In genomic region chr5:113047733-113048652, GRCh38 we compare ENCODE assay signal across 8 cellular contexts.
DNase-seq lines count a peak whose midpoint lies in the region; ATAC-seq and TF ChIP-seq lines count a peak whose summit lies in the region.

No MANE protein-coding gene starts in this region.

- ATAC-seq in HG03342 (IDR thresholded peaks at IDR 0.05; ENCODE audit: unreplicated experiment) (peak; percentile 83), T-helper 17 cell (no peak)

- H3K4me3 Mint-ChIP-seq in T-helper 17 cell, result no peak overlapping the region

- H3K9ac ChIP-seq in BLaER1 treated with 17β-estradiol and CSF1 and Interleukin-3, amounts not matched to agents 10 nM and 100 nM, result peak overlapping the region in 10 of 11 experiments; percentile 15 to 70 (median 48); a peak in 18 of 22 replicates

- TF ChIP-seq CTCF in GM20000 (IDR thresholded peaks at IDR 0.05; ENCODE audit: extremely low read depth, missing control alignments), result no peak
- TF ChIP-seq CTCF in WERI-Rb-1 (IDR thresholded peaks at IDR 0.05; ENCODE audit: low read depth, low read length), result no peak
- TF ChIP-seq CTCF in breast epithelium (IDR thresholded peaks at IDR 0.05), result no peak

- peak overlapping the region; percentile 33 to 79 (median 67); a peak in 21 of 22 replicates for H3K27ac ChIP-seq in BLaER1 treated with 17β-estradiol and CSF1 and Interleukin-3, amounts not matched to agents 10 nM and 100 nM
- H3K27ac ChIP-seq in WERI-Rb-1 (peak overlapping the region; percentile 39), breast epithelium (no peak overlapping the region)

- H4K20me1 ChIP-seq in BLaER1 treated with 17β-estradiol and CSF1 and Interleukin-3, amounts not matched to agents 10 nM and 100 nM, result no peaks in the 10 kb centered on the region

- no peaks in the 10 kb centered on the region for H3K27me3 ChIP-seq in BLaER1 treated with 17β-estradiol and CSF1 and Interleukin-3, amounts not matched to agents 10 nM and 100 nM
- H3K27me3 ChIP-seq in WERI-Rb-1 (ENCODE audit: insufficient read depth, low read depth, severe bottlenecking), result no peaks in the 10 kb centered on the region
- H3K27me3 ChIP-seq in breast epithelium, result no peaks in the 10 kb centered on the region

- H3K4me1 Mint-ChIP-seq in T-helper 17 cell, result peaks cover 13% of the 10 kb centered on the region

- intact Hi-C loops in breast epithelium (cut with DNase I; ENCODE audit: low total_unique reads), result no loop called here

- DNase-seq in GM20000 (ENCODE audit: low spot score) (peak; percentile 25), WERI-Rb-1 (no peak), breast epithelium (ENCODE audit: low spot score in 2 of 2) (no peak), T-helper 17 cell (no peak), SK-N-DZ (ENCODE audit: low spot score) (no peak), NCI-H526 treated with DMSO at 0.1 percent for 48 hours (lab: John Stamatoyannopoulos, UW) (no peak)

- peaks cover 3% of the 10 kb centered on the region for H3K36me3 Mint-ChIP-seq in T-helper 17 cell (ENCODE audit: low read depth)

- H3K27me3 Mint-ChIP-seq in T-helper 17 cell, result no peaks in the 10 kb centered on the region

- H3K4me1 ChIP-seq in BLaER1 treated with 17β-estradiol and CSF1 and Interleukin-3, amounts not matched to agents 10 nM and 100 nM, result peaks cover 24 to 77% (median 49%) of the 10 kb centered on the region in 10 experiments
- no peaks in the 10 kb centered on the region for H3K4me1 ChIP-seq in breast epithelium

- H3K4me2 ChIP-seq in BLaER1 treated with 17β-estradiol and CSF1 and Interleukin-3, amounts not matched to agents 10 nM and 100 nM, result peak overlapping the region; percentile 68 to 89 (median 75)

- H3K9me3 ChIP-seq in BLaER1 treated with 17β-estradiol and CSF1 and Interleukin-3, amounts not matched to agents 10 nM and 100 nM (replicated peaks in 1 of 11), result no peaks in the 10 kb centered on the region
- no peaks in the 10 kb centered on the region for H3K9me3 ChIP-seq in WERI-Rb-1 (ENCODE audit: severe bottlenecking)
- no peaks in the 10 kb centered on the region for H3K9me3 ChIP-seq in breast epithelium
- H3K9me3 ChIP-seq in T-helper 17 cell (ENCODE audit: control insufficient read depth, low read length, poor library complexity, severe bottlenecking), result no peaks in the 10 kb centered on the region

- no peak overlapping the region for H3K27ac Mint-ChIP-seq in T-helper 17 cell

- TF ChIP-seq POLR2A in breast epithelium (IDR thresholded peaks at IDR 0.05), result no peak

- H3K4me3 ChIP-seq in BLaER1 treated with 17β-estradiol and CSF1 and Interleukin-3, amounts not matched to agents 10 nM and 100 nM, result peak overlapping the region in 9 of 10 experiments; percentile 7 to 59 (median 38); a peak in 12 of 20 replicates
- H3K4me3 ChIP-seq in WERI-Rb-1 (ENCODE audit: low read depth, low read length), result no peak overlapping the region
- H3K4me3 ChIP-seq in breast epithelium, result no peak overlapping the region

- no peaks in the 10 kb centered on the region for H3K36me3 ChIP-seq in BLaER1 treated with 17β-estradiol and CSF1 and Interleukin-3, amounts not matched to agents 10 nM and 100 nM
- H3K36me3 ChIP-seq in WERI-Rb-1, result peaks cover 100% of the 10 kb centered on the region
- no peaks in the 10 kb centered on the region for H3K36me3 ChIP-seq in breast epithelium

Comparison
In these comparisons a context has a peak if more than half of its experiments do, and no peak if none do; other contexts are left out.
1. H3K27ac ChIP-seq: peak in BLaER1 treated with 17β-estradiol and CSF1 and Interleukin-3, amounts not matched to agents 10 nM and 100 nM (11 of 11) and WERI-Rb-1 (single experiment); none in breast epithelium (0 of 2).
2. H3K4me3 ChIP-seq: peak in BLaER1 treated with 17β-estradiol and CSF1 and Interleukin-3, amounts not matched to agents 10 nM and 100 nM (9 of 10); none in WERI-Rb-1 (single experiment) and breast epithelium (0 of 3).